5 cellular contexts compared by ENCODE assay signal in the genomic region with DNA sequence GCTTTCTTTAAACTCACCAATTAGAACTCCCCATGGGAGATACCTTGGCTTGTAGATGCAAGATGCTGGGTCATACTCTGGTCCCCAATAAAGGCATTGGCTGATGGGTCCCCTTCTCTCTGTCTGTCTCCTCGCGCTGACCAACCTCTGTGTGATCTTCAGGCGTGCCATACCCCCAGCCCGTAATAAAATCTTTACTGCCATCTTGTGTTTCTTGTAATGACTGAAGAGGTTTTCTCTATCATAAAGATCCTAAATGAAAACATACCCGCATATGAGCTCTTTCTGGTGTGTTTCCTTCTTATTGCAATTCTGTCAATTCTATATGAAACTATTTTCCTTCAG. TPM values are rescaled to one million over a fixed set of nuclear protein-coding genes. Genes with fewer than 3 reads are reported as not detected.
"Had no signal": no experiment of that assay in that cellular context is flagged by ENCODE, and none has a peak within 500 bp of the region (broad histone marks: within the 10 kb centered on the region; RNA-seq: fewer than 3 reads in every experiment).

No MANE protein-coding gene starts in this region.

RNA-seq across cellular contexts. Expression of a gene that starts 24.4 kb away (rescaled TPM):
- total RNA-seq: HepG2, HT-29, IMR-90, M059J, SJSA1 had no signal
- polyA plus RNA-seq: HepG2, IMR-90 had no signal
